8 cellular contexts compared by ENCODE assay signal in the genomic region with DNA sequence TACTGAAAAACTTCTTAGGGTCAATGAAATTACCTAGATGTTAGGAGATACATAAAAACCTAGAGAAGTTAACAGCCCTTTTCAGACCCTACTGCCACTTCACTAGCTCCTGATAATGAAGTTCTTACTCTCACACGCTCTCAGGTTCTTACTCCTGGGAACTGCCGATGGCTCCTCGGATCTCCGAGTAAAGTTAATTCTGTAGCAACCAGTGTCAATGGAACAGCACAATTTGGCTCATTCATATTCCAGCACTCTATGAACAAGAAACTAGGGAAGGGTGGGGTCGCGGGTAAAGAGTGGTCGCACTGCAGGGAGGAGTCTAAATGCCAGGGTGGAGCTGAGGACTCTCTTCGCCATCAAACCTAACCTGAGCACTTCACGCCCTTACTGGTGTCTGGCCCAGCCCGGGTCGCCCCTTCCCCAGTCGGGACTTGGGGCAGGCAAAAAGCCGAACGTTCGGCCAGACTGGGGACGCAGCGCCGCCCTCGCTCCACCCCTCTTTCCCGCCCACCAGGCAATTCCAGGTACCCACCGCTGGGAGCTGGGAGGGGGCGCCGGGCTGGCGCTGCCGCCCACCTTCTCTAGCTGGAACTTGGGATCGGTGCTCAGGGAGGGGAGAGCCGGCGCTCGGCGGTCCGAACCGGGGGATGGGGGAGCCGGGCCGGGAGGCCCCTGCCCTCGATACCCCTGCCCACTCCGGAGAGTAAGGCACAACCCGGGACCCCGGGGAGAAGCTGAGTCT. TPM values are rescaled to one million over a fixed set of nuclear protein-coding genes. Genes with fewer than 3 reads are reported as not detected.
A peak's percentile ranks its signal among the peaks of the same experiment; 100 is the strongest.
DNase-seq lines count a peak whose midpoint lies in the region; ATAC-seq and TF ChIP-seq lines count a peak whose summit lies in the region.

No MANE protein-coding gene starts in this region.

- peaks cover 4% of the 10 kb centered on the region; the same call in 1 of the 2 replicates for H3K9me3 ChIP-seq in SJCRH30 (replicated peaks)
- no peaks in the 10 kb centered on the region for H3K9me3 ChIP-seq in left ventricle myocardium inferior (replicated peaks)
- H3K9me3 ChIP-seq in vagina = no peaks in the 10 kb centered on the region

- H3K4me1 ChIP-seq in SJCRH30 (no peaks in the 10 kb centered on the region), left ventricle myocardium inferior (peaks cover 22% of the 10 kb centered on the region), vagina (peaks cover 43% of the 10 kb centered on the region)

- no peaks in the 10 kb centered on the region for H3K27me3 ChIP-seq in SJCRH30
- H3K27me3 ChIP-seq in left ventricle myocardium inferior (ENCODE audit: low read depth) = no peaks in the 10 kb centered on the region
- no peaks in the 10 kb centered on the region for H3K27me3 ChIP-seq in vagina

- H3K36me3 Mint-ChIP-seq in activated naive CD8-positive, alpha-beta T cell treated with anti-CD3 and anti-CD28 coated beads, Interleukin-2, amount 50 U/mL, for 24 hours (ENCODE audit: low read depth) = no peaks in the 10 kb centered on the region

- TF ChIP-seq POLR2A in vagina (IDR thresholded peaks at IDR 0.05) = no peak

- DNase-seq in ELR (ENCODE audit: low read depth) = peak; percentile 73
- peak; percentile 57 for DNase-seq in HuH-7 (ENCODE audit: low spot score)
- peak; percentile 72 to 73 for DNase-seq in SJCRH30
- DNase-seq in activated naive CD8-positive, alpha-beta T cell treated with anti-CD3 and anti-CD28 coated beads, Interleukin-2, amount 50 U/mL, for 24 hours = peak; percentile 55
- DNase-seq in left ventricle myocardium inferior = peak; percentile 51
- peak; percentile 89 for DNase-seq in posterior vena cava (ENCODE audit: low spot score)
- no peak for DNase-seq in vagina (ENCODE audit: extremely low spot score in 2 of 2)

- TF ChIP-seq CTCF in left ventricle myocardium inferior (IDR thresholded peaks at IDR 0.05; ENCODE audit: borderline replicate concordance) = peak; percentile 56
- TF ChIP-seq CTCF in vagina (IDR thresholded peaks at IDR 0.05) = peak in 2 of 3 experiments; percentile 29 to 48

- intact Hi-C loops in left ventricle myocardium inferior (cut with micrococcal nuclease) (no loop called here), posterior vena cava (cut with DNase I) (no loop called here), vagina (cut with DNase I) (loop anchor here (5.0 kb wide), 1 partner anchor 41 kb away; no protein-coding TSS in a partner anchor)

- H3K4me3 ChIP-seq in SJCRH30 = peak overlapping the region; percentile 96
- H3K4me3 ChIP-seq in left ventricle myocardium inferior = peak overlapping the region; percentile 96
- peak overlapping the region; percentile 87 to 99 for H3K4me3 ChIP-seq in vagina

- H3K4me1 Mint-ChIP-seq in activated naive CD8-positive, alpha-beta T cell treated with anti-CD3 and anti-CD28 coated beads, Interleukin-2, amount 50 U/mL, for 24 hours = peaks cover 16% of the 10 kb centered on the region

- peaks cover 30% of the 10 kb centered on the region for H3K27me3 Mint-ChIP-seq in activated naive CD8-positive, alpha-beta T cell treated with anti-CD3 and anti-CD28 coated beads, Interleukin-2, amount 50 U/mL, for 24 hours

- H3K36me3 ChIP-seq in SJCRH30 (no peaks in the 10 kb centered on the region), left ventricle myocardium inferior (no peaks in the 10 kb centered on the region), vagina (no peaks in the 10 kb centered on the region)

- peak; percentile 80 for ATAC-seq in GM21529 (IDR thresholded peaks at IDR 0.05; ENCODE audit: unreplicated experiment)
- ATAC-seq in activated naive CD8-positive, alpha-beta T cell treated with anti-CD3 and anti-CD28 coated beads, Interleukin-2, amount 50 U/mL, for 24 hours = peak; percentile 44

- H3K9me3 Mint-ChIP-seq in activated naive CD8-positive, alpha-beta T cell treated with anti-CD3 and anti-CD28 coated beads, Interleukin-2, amount 50 U/mL, for 24 hours = no peaks in the 10 kb centered on the region

- H3K4me3 Mint-ChIP-seq in activated naive CD8-positive, alpha-beta T cell treated with anti-CD3 and anti-CD28 coated beads, Interleukin-2, amount 50 U/mL, for 24 hours = peak overlapping the region; percentile 96

- peak overlapping the region; percentile 69 for H3K27ac ChIP-seq in SJCRH30
- H3K27ac ChIP-seq in left ventricle myocardium inferior (replicated peaks) = peak overlapping the region; percentile 88
- peak overlapping the region; percentile 97 for H3K27ac ChIP-seq in vagina

- H3K27ac Mint-ChIP-seq in activated naive CD8-positive, alpha-beta T cell treated with anti-CD3 and anti-CD28 coated beads, Interleukin-2, amount 50 U/mL, for 24 hours = peak overlapping the region; percentile 63

RNA-seq across cellular contexts. Expression of gene RAB23, which starts 0.7 kb away (rescaled TPM):
- total RNA-seq in SJCRH30 (2014; rRNA removed; shearing (Covaris generic)) = 22.4 and 24.2 TPM in 2 replicates
- 10.9 TPM for total RNA-seq in left ventricle myocardium inferior
- 10 to 100 TPM; 46.6 to 73.9 TPM for total RNA-seq in posterior vena cava
- 31.4 TPM for total RNA-seq in vagina

RNA-seq across cellular contexts. Expression of gene BAG2, which starts 49.2 kb away (rescaled TPM):
- total RNA-seq in SJCRH30 (2014; rRNA removed; shearing (Covaris generic)) = 4.6 and 4.8 TPM in 2 replicates
- total RNA-seq in left ventricle myocardium inferior = 11.2 TPM
- 10 to 100 TPM; 32.6 to 45.8 TPM for total RNA-seq in posterior vena cava
- 8.8 TPM for total RNA-seq in vagina

Comparison
In these comparisons a context has a peak if more than half of its experiments do, and no peak if none do; other contexts are left out.
1. DNase-seq: peak in ELR (single experiment), HuH-7 (single experiment), SJCRH30 (2 of 2), activated naive CD8-positive, alpha-beta T cell treated with anti-CD3 and anti-CD28 coated beads, Interleukin-2, amount 50 U/mL, for 24 hours (single experiment), left ventricle myocardium inferior (single experiment) and posterior vena cava (single experiment); none in vagina (0 of 2).
2. Peak in every context shown above with its lines, with median percentiles within 50 percentile points of each other: H3K27ac ChIP-seq and H3K4me3 ChIP-seq.